In the genomic region with DNA sequence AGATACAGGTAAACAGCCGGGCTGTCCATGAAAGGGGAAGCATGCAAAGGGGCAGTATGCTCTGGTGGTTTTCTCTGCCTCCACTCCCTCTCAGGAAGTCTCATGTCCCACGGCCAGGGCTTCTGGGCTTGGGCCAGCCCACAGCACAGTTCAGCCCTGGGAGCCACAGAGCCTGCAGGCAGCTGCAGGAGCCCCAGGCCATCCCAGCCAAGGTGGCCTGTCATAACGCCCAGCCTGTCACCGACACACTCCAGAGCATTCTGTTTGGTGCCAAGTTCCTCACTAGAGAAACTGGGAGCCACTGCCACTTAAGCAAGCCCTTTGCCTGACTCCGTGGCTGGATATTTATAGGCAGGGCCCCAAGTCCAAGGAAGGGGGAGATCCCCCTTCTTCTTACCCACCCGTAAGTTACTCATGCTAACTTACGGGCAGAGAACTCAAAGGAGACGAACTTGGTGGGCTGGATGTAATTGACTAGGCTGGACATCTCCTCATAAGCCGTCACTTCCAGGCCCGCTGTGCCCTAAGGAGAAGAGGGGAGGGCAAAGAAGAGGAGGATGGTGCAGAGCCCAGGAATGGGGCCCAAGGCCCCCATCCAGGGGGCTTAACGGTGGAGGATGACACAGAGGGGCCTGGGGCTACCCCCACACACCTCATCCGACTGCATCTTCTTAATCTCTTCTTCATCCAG, we compare ENCODE assay signal across 29 cellular contexts. TPM values are rescaled to one million over a fixed set of nuclear protein-coding genes. Genes with fewer than 3 reads are reported as not detected.
A peak's percentile ranks its signal among the peaks of the same experiment; 100 is the strongest.
DNase-seq lines count a peak whose midpoint lies in the region; ATAC-seq and TF ChIP-seq lines count a peak whose summit lies in the region.
"Had no signal": no experiment of that assay in that cellular context is flagged by ENCODE, and none has a peak within 500 bp of the region (broad histone marks: within the 10 kb centered on the region; RNA-seq: fewer than 3 reads in every experiment).

No MANE protein-coding gene starts in this region.

- no peak overlapping the region for H3K4me3 Mint-ChIP-seq in CD4-positive, CD25-positive, alpha-beta regulatory T cell
- H3K4me3 Mint-ChIP-seq in activated T-helper 17 cell treated with anti-CD3 and anti-CD28 coated beads, Interleukin-2, amount 50 U/mL, for 72 hours: no peak overlapping the region
- H3K4me3 Mint-ChIP-seq: activated CD4-positive, alpha-beta memory T cell treated with anti-CD3 and anti-CD28 coated beads, Interleukin-2, amount 10 ng/mL, durations not matched to agents 7 days and 5 days; activated naive CD8-positive, alpha-beta T cell treated with anti-CD3 and anti-CD28 coated beads, Interleukin-2, amount 10 ng/mL, durations not matched to agents 7 days and 5 days; immature natural killer cell; nephron progenitor cell had no signal

- peaks cover 5% of the 10 kb centered on the region in 2 experiments for H3K9me3 ChIP-seq in CD4-positive, CD25-positive, alpha-beta regulatory T cell (ENCODE audit: control insufficient read depth in 2 of 2, low read length in 2 of 2)
- H3K9me3 ChIP-seq in sigmoid colon: no peaks in the 10 kb centered on the region
- H3K9me3 ChIP-seq: Caco-2 had no signal

- no peak overlapping the region for H3K4me3 ChIP-seq in CD4-positive, CD25-positive, alpha-beta regulatory T cell (ENCODE audit: low read depth, low read length)
- no peak overlapping the region for H3K4me3 ChIP-seq in sigmoid colon
- H3K4me3 ChIP-seq: BLaER1, hepatocyte had no signal

- no peaks in the 10 kb centered on the region for H3K27me3 Mint-ChIP-seq in CD4-positive, CD25-positive, alpha-beta regulatory T cell
- no peaks in the 10 kb centered on the region for H3K27me3 Mint-ChIP-seq in activated T-helper 17 cell treated with anti-CD3 and anti-CD28 coated beads, Interleukin-2, amount 50 U/mL, for 72 hours
- H3K27me3 Mint-ChIP-seq: activated CD4-positive, alpha-beta memory T cell treated with anti-CD3 and anti-CD28 coated beads, Interleukin-2, amount 10 ng/mL, durations not matched to agents 7 days and 5 days; activated naive CD8-positive, alpha-beta T cell treated with anti-CD3 and anti-CD28 coated beads, Interleukin-2, amount 10 ng/mL, durations not matched to agents 7 days and 5 days had no signal

- H3K9me3 Mint-ChIP-seq in CD4-positive, CD25-positive, alpha-beta regulatory T cell: peaks cover 0 to 11% (median 0%) of the 10 kb centered on the region in 7 donors
- H3K9me3 Mint-ChIP-seq in activated T-helper 17 cell treated with anti-CD3 and anti-CD28 coated beads, Interleukin-2, amount 50 U/mL, for 72 hours: no peaks in the 10 kb centered on the region
- H3K9me3 Mint-ChIP-seq: activated CD4-positive, alpha-beta memory T cell treated with anti-CD3 and anti-CD28 coated beads, Interleukin-2, amount 10 ng/mL, durations not matched to agents 7 days and 5 days; immature natural killer cell had no signal

- WGBS in sigmoid colon, 2 donors: 76 to 79% methylated on average over 12 of the region's 12 CpGs

- ATAC-seq in CD4-positive, CD25-positive, alpha-beta regulatory T cell (ENCODE audit: low read depth in 2 of 2): no peak
- no peak for ATAC-seq in activated T-helper 17 cell treated with anti-CD3 and anti-CD28 coated beads, Interleukin-2, amount 50 U/mL, for 72 hours (replicated peaks)
- ATAC-seq in left cardiac atrium (peak; percentile 86 to 89), GM21723 (IDR thresholded peaks at IDR 0.05; ENCODE audit: unreplicated experiment) (no peak), HG03108 (IDR thresholded peaks at IDR 0.05; ENCODE audit: unreplicated experiment) (no peak), GM19023 (IDR thresholded peaks at IDR 0.05; ENCODE audit: unreplicated experiment) (no peak)
- ATAC-seq: foreskin keratinocyte had no signal

- no peak overlapping the region for H3K27ac ChIP-seq in CD4-positive, CD25-positive, alpha-beta regulatory T cell (ENCODE audit: insufficient read depth, low read length, poor library complexity, severe bottlenecking)
- no peak overlapping the region for H3K27ac ChIP-seq in sigmoid colon
- H3K27ac ChIP-seq: BLaER1, foreskin keratinocyte, hepatocyte had no signal

- peaks cover 0 to 5% (median 4%) of the 10 kb centered on the region in 4 donors for H3K4me1 Mint-ChIP-seq in CD4-positive, CD25-positive, alpha-beta regulatory T cell
- no peaks in the 10 kb centered on the region for H3K4me1 Mint-ChIP-seq in activated T-helper 17 cell treated with anti-CD3 and anti-CD28 coated beads, Interleukin-2, amount 50 U/mL, for 72 hours
- H3K4me1 Mint-ChIP-seq: activated CD4-positive, alpha-beta memory T cell treated with anti-CD3 and anti-CD28 coated beads, Interleukin-2, amount 10 ng/mL, durations not matched to agents 7 days and 5 days; activated naive CD8-positive, alpha-beta T cell treated with anti-CD3 and anti-CD28 coated beads, Interleukin-2, amount 10 ng/mL, durations not matched to agents 7 days and 5 days had no signal

- peaks cover 68% of the 10 kb centered on the region for H3K36me3 ChIP-seq in CD4-positive, CD25-positive, alpha-beta regulatory T cell (ENCODE audit: control insufficient read depth, insufficient read depth, low read length)
- H3K36me3 ChIP-seq in sigmoid colon: no peaks in the 10 kb centered on the region

- no peaks in the 10 kb centered on the region for H3K27me3 ChIP-seq in CD4-positive, CD25-positive, alpha-beta regulatory T cell (ENCODE audit: control insufficient read depth, insufficient read depth, low read length)
- H3K27me3 ChIP-seq in sigmoid colon: no peaks in the 10 kb centered on the region
- H3K27me3 ChIP-seq: BLaER1 had no signal

- no peak for TF ChIP-seq CTCF in sigmoid colon (IDR thresholded peaks at IDR 0.05)

- TF ChIP-seq POLR2A in sigmoid colon (IDR thresholded peaks at IDR 0.05): no peak

- no peak for DNase-seq in CD4-positive, CD25-positive, alpha-beta regulatory T cell
- DNase-seq in left cardiac atrium (peak; percentile 65), sigmoid colon (peak; percentile 74), NCI-H1436 (lab: John Stamatoyannopoulos, UW) (no peak)
- DNase-seq: activated CD4-positive, alpha-beta memory T cell treated with anti-CD3 and anti-CD28 coated beads, Interleukin-2, amount 10 ng/mL, durations not matched to agents 7 days and 5 days; activated CD4-positive, CD25-positive, alpha-beta regulatory T cell; activated effector memory CD4-positive, alpha-beta T cell treated with Interleukin-2 at 50 U/mL for 16 hours; activated naive CD8-positive, alpha-beta T cell treated with anti-CD3 and anti-CD28 coated beads, Interleukin-2, amount 10 ng/mL, durations not matched to agents 7 days and 5 days; Caco-2; effector CD8-positive, alpha-beta T cell; erythroblast; foreskin keratinocyte; immature natural killer cell; NCI-H1105; NCI-H2029; NCI-H2227 treated with DMSO at 0.1 percent for 48 hours; NCI-H69; nephron progenitor cell; stimulated activated CD4-positive, alpha-beta T cell treated with anti-CD3 and anti-CD28 coated beads, Interleukin-1b, Interleukin-23, amount 100 ng/mL, for 48 hours; T-helper 9 cell had no signal

- H3K27ac Mint-ChIP-seq in CD4-positive, CD25-positive, alpha-beta regulatory T cell: peak overlapping the region in 2 of 3 donors; percentile 37 to 59
- peak overlapping the region; percentile 13 for H3K27ac Mint-ChIP-seq in activated T-helper 17 cell treated with anti-CD3 and anti-CD28 coated beads, Interleukin-2, amount 50 U/mL, for 72 hours
- H3K27ac Mint-ChIP-seq: activated CD4-positive, alpha-beta memory T cell treated with anti-CD3 and anti-CD28 coated beads, Interleukin-2, amount 10 ng/mL, durations not matched to agents 7 days and 5 days; nephron progenitor cell; progenitor cell of endocrine pancreas had no signal

- no peak for TF ChIP-seq EP300 in sigmoid colon (IDR thresholded peaks at IDR 0.05)

- no peaks in the 10 kb centered on the region for H3K4me1 ChIP-seq in CD4-positive, CD25-positive, alpha-beta regulatory T cell (ENCODE audit: control insufficient read depth, insufficient read depth, low read length, poor library complexity, severe bottlenecking)
- H3K4me1 ChIP-seq in sigmoid colon: peaks cover 0 to 23% (median 20%) of the 10 kb centered on the region in 4 donors
- H3K4me1 ChIP-seq: foreskin keratinocyte had no signal

- peaks cover 44% of the 10 kb centered on the region for H3K36me3 Mint-ChIP-seq in CD4-positive, CD25-positive, alpha-beta regulatory T cell
- peaks cover 24% of the 10 kb centered on the region for H3K36me3 Mint-ChIP-seq in activated T-helper 17 cell treated with anti-CD3 and anti-CD28 coated beads, Interleukin-2, amount 50 U/mL, for 72 hours (ENCODE audit: low read depth)

- intact Hi-C loops in left cardiac atrium (cut with DNase I): no loop called here
- intact Hi-C loops in sigmoid colon (cut with DNase I): no loop called here

RNA-seq across cellular contexts. Expression of a gene that starts 11.7 kb away (rescaled TPM):
- 305 TPM for total RNA-seq in CD4-positive, CD25-positive, alpha-beta regulatory T cell
- polyA plus RNA-seq in CD4-positive, CD25-positive, alpha-beta regulatory T cell: 10 to 100 TPM; 17.3 to 24.6 (median 19.8) TPM
- 100 to 1,000 TPM; 111 to 116 TPM for total RNA-seq in activated T-helper 17 cell treated with anti-CD3 and anti-CD28 coated beads, Interleukin-2, amount 50 U/mL, for 72 hours
- total RNA-seq in left cardiac atrium (10 to 100 TPM in 1 of 2 donors, 1 to 10 TPM in 1; 8.4 to 13.5 TPM), sigmoid colon (10 to 100 TPM in 2 of 4 donors, 1 to 10 TPM in 2; 5.4 to 12.5 (median 9.4) TPM)
- 10 to 100 TPM in 1 of 3 donors, 1 to 10 TPM in 2; 2.4 to 27.5 (median 2.8) TPM for polyA plus RNA-seq in sigmoid colon

RNA-seq across cellular contexts. Expression of a gene that starts 13.2 kb away (rescaled TPM):
- 0.35 TPM for total RNA-seq in CD4-positive, CD25-positive, alpha-beta regulatory T cell
- polyA plus RNA-seq in CD4-positive, CD25-positive, alpha-beta regulatory T cell: not detected
- total RNA-seq in activated T-helper 17 cell treated with anti-CD3 and anti-CD28 coated beads, Interleukin-2, amount 50 U/mL, for 72 hours: not detected
- under 1 TPM in 1 of 2 donors, not detected in 1; 0.65 TPM for total RNA-seq in left cardiac atrium
- 1 to 10 TPM in 1 of 4 donors, not detected in 3; 1.6 TPM for total RNA-seq in sigmoid colon
- polyA plus RNA-seq in sigmoid colon: not detected
- total RNA-seq: activated CD4-positive, alpha-beta memory T cell treated with anti-CD3 and anti-CD28 coated beads, Interleukin-2, amount 10 ng/mL, durations not matched to agents 7 days and 5 days; foreskin keratinocyte; lower leg skin; progenitor cell of endocrine pancreas; ureter had no signal
- polyA plus RNA-seq: foreskin keratinocyte, immature natural killer cell had no signal

RNA-seq across cellular contexts. Expression of a gene that starts 27.5 kb away (rescaled TPM):
- total RNA-seq in CD4-positive, CD25-positive, alpha-beta regulatory T cell: 10.0 TPM
- 1 to 10 TPM in 3 of 4 donors, under 1 TPM in 1; 0.67 to 2.2 (median 1.7) TPM for polyA plus RNA-seq in CD4-positive, CD25-positive, alpha-beta regulatory T cell
- 10 to 100 TPM; 10.8 to 11.0 TPM for total RNA-seq in activated T-helper 17 cell treated with anti-CD3 and anti-CD28 coated beads, Interleukin-2, amount 50 U/mL, for 72 hours
- total RNA-seq in left cardiac atrium (10 to 100 TPM; 53.4 to 76.6 TPM), sigmoid colon (10 to 100 TPM; 41.0 to 63.1 (median 51.8) TPM)
- 10 to 100 TPM in 1 of 3 donors, 1 to 10 TPM in 2; 6.6 to 13.4 (median 9.0) TPM for polyA plus RNA-seq in sigmoid colon

RNA-seq across cellular contexts. Expression of a gene that starts 44.7 kb away (rescaled TPM):
- total RNA-seq in CD4-positive, CD25-positive, alpha-beta regulatory T cell: 3.7 TPM
- under 1 TPM in 1 of 4 donors, not detected in 3; 0.10 TPM for polyA plus RNA-seq in CD4-positive, CD25-positive, alpha-beta regulatory T cell
- 1 to 10 TPM in 1 of 2 donors, under 1 TPM in 1; 0.78 to 2.7 TPM for total RNA-seq in activated T-helper 17 cell treated with anti-CD3 and anti-CD28 coated beads, Interleukin-2, amount 50 U/mL, for 72 hours
- total RNA-seq in left cardiac atrium (10 to 100 TPM; 72.1 to 83.8 TPM), sigmoid colon (10 to 100 TPM; 43.9 to 97.2 (median 65.3) TPM)
- 10 to 100 TPM in 1 of 3 donors, 1 to 10 TPM in 2; 5.1 to 33.4 (median 7.8) TPM for polyA plus RNA-seq in sigmoid colon

RNA-seq across cellular contexts. Expression of a gene that starts 54.8 kb away (rescaled TPM):
- total RNA-seq in CD4-positive, CD25-positive, alpha-beta regulatory T cell: not detected
- not detected for polyA plus RNA-seq in CD4-positive, CD25-positive, alpha-beta regulatory T cell
- total RNA-seq in activated T-helper 17 cell treated with anti-CD3 and anti-CD28 coated beads, Interleukin-2, amount 50 U/mL, for 72 hours: not detected
- total RNA-seq in left cardiac atrium (not detected), sigmoid colon (1 to 10 TPM in 1 of 4 donors, not detected in 3; 8.2 TPM)
- polyA plus RNA-seq in sigmoid colon: over 10,000 TPM; 12,817 to 35,077 (median 19,474) TPM
- total RNA-seq: activated CD4-positive, alpha-beta memory T cell treated with anti-CD3 and anti-CD28 coated beads, Interleukin-2, amount 10 ng/mL, durations not matched to agents 7 days and 5 days; activated naive CD8-positive, alpha-beta T cell treated with anti-CD3 and anti-CD28 coated beads, Interleukin-2, amount 10 ng/mL, durations not matched to agents 7 days and 5 days; foreskin keratinocyte; ureter had no signal
- polyA plus RNA-seq: foreskin keratinocyte, immature natural killer cell had no signal

Comparison
In these comparisons a context has a peak if more than half of its experiments do, and no peak if none do; other contexts are left out.
1. ATAC-seq: peak in left cardiac atrium (2 of 2); none in CD4-positive, CD25-positive, alpha-beta regulatory T cell (0 of 2), activated T-helper 17 cell treated with anti-CD3 and anti-CD28 coated beads, Interleukin-2, amount 50 U/mL, for 72 hours (single experiment), GM21723 (single experiment), HG03108 (single experiment) and GM19023 (single experiment).
2. DNase-seq: peak in left cardiac atrium (single experiment) and sigmoid colon (single experiment); none in CD4-positive, CD25-positive, alpha-beta regulatory T cell (0 of 3) and NCI-H1436 (single experiment).
3. RNA of a gene that starts 11.7 kb away (total RNA-seq): 305 TPM in CD4-positive, CD25-positive, alpha-beta regulatory T cell (single experiment) and 111 to 116 TPM in activated T-helper 17 cell treated with anti-CD3 and anti-CD28 coated beads, Interleukin-2, amount 50 U/mL, for 72 hours; 8.4 to 13.5 TPM in left cardiac atrium and 5.4 to 12.5 TPM in sigmoid colon; every median in the first group is over 4 times any median in the second.